ENCODE assay signal across 8 cellular contexts in the genomic region with DNA sequence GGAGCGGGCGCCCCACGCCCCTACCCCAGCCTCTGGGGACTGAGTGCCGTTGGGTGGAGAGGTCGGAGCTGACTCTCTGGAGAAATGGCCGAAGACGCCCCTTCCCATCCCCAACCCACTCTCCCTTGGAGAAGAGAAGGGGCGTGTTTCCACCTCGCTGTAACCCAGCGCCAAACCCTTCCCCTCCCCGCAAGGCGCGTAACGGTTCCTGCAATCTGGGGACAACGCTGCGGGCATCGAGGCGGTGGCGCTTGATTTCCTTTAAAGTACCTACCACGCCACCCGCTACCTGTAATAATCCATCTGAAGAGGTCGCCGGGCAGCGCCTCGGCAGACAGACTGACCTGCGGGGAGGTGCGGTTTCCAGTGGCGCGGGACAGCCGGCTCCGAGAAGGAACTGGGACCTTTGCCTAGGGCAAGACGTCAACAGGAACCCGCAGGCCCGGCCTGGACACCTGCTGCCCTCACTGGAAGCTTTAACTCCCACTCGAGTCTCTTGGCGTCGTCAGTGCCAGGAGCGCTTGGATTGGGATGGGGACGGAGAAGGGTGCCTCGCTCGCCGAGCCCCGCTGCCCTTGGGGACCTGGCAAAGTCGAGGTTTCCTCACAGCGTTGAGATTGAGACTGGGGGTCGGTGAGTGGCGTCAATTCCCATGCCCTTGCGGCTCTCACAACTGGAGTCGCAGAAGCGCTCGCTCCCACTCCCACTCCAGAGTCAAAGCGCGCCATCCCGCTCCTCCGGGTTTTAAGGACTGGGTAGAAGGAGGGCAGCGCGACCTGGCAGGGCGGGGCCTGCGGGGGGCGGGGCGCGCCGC.
DNase-seq lines count a peak whose midpoint lies in the region; ATAC-seq and TF ChIP-seq lines count a peak whose summit lies in the region.

A gene (minus strand): TSS at position 716 of the 814 bp plus-strand sequence. CDS start 763 bp downstream, outside the sequence.

- peak within 1 kb of the TSS; percentile 88 for H3K27ac ChIP-seq in 22Rv1
- H3K27ac ChIP-seq in muscle layer of colon (ENCODE audit: low read depth, low read length) = peak within 1 kb of the TSS; percentile 68

- ATAC-seq in GM18909 (IDR thresholded peaks at IDR 0.05; ENCODE audit: poor library complexity, unreplicated experiment) = peak; percentile 27
- ATAC-seq in effector memory CD8-positive, alpha-beta T cell (replicated peaks) = no peak

- H3K4me3 ChIP-seq in muscle layer of colon (ENCODE audit: low read depth in 1 of 2, low read length in 2 of 2) = peak within 1 kb of the TSS; percentile 52 to 84

- H3K4me3 Mint-ChIP-seq in effector memory CD8-positive, alpha-beta T cell = peak within 1 kb of the TSS; percentile 37 to 53

- H3K36me3 Mint-ChIP-seq in effector memory CD8-positive, alpha-beta T cell (ENCODE audit: insufficient read depth) = no peaks in the 10 kb centered on the region

- no peak within 1 kb of the TSS for H3K9ac ChIP-seq in muscle layer of colon (ENCODE audit: low read length)

- no peaks in the 10 kb centered on the region for H3K9me3 Mint-ChIP-seq in effector memory CD8-positive, alpha-beta T cell

- no peak within 1 kb of the TSS for H3K27ac Mint-ChIP-seq in effector memory CD8-positive, alpha-beta T cell

- no peaks in the 10 kb centered on the region for H3K36me3 ChIP-seq in muscle layer of colon (ENCODE audit: insufficient read depth, low read length)

- DNase-seq in NCI-H82 (lab: John Stamatoyannopoulos, UW) (peak; percentile 98), epidermal melanocyte (ENCODE audit: insufficient read length, low spot score) (no peak), DMS153 treated with DMSO at 0.1 percent for 48 hours (lab: John Stamatoyannopoulos, UW; ENCODE audit: unreplicated experiment) (no peak), GF-D8 (lab: John Stamatoyannopoulos, UW) (no peak)
- no peak for DNase-seq in effector memory CD8-positive, alpha-beta T cell

- H3K4me1 Mint-ChIP-seq in effector memory CD8-positive, alpha-beta T cell (ENCODE audit: low read depth in 2 of 2) = peaks cover 8% of the 10 kb centered on the region in 2 donors

- peaks cover 5% of the 10 kb centered on the region for H3K4me1 ChIP-seq in muscle layer of colon (ENCODE audit: insufficient read depth, low read length)

- H3K27me3 ChIP-seq in muscle layer of colon (ENCODE audit: control insufficient read depth in 1 of 2, insufficient read depth in 2 of 2, low read length in 2 of 2) = peaks cover 7 to 33% of the 10 kb centered on the region in 2 donors

- no peak for TF ChIP-seq CTCF in 22Rv1 (IDR thresholded peaks at IDR 0.05)

- peaks cover 62 to 67% of the 10 kb centered on the region in 2 donors for H3K27me3 Mint-ChIP-seq in effector memory CD8-positive, alpha-beta T cell

- no peaks in the 10 kb centered on the region for H3K9me3 ChIP-seq in muscle layer of colon (ENCODE audit: low read length)
